ENCODE assay signal across 8 cellular contexts in the genomic region with DNA sequence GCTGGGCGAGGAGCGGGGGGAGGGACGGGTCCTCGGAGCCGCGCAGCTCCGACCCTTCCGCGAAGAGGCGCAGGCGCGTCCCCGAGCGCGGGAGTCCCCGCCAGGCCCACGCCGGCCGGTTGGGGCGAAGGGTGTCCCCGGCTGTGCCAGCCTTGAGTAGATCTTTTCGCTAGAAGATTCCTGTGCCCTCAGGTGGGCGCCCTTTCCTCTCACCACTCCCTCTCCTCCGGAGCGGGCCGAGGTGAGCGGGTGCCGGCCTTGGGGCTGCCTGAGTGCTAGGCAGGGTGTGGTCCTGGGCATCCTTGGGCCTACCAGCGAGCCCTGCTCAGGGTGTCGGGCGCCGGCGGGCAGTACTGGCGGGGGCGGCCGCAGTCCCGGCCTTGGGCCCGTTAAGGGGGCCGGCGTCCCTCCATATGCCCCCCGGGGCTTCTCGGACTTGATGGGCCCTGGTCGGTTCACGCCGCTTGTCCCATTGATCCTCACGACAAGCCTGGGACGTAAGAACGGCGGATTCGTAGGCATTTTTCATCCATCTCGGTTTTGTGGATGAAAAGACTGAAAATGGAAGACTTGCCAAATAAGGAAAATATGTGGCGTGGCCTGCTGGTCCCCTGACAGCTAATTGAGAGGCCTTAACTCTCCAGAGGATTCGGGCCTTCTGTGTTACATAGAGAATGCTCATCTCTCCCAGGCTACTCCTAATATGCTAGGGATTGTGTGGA. TPM values are rescaled to one million over a fixed set of nuclear protein-coding genes. Genes with fewer than 3 reads are reported as not detected.
DNase-seq lines count a peak whose midpoint lies in the region; ATAC-seq and TF ChIP-seq lines count a peak whose summit lies in the region.

No MANE protein-coding gene starts in this region.

- peak overlapping the region; percentile 85 for H3K4me3 Mint-ChIP-seq in chondrocyte (ENCODE audit: unreplicated experiment)

- H3K4me1 Mint-ChIP-seq in chondrocyte (ENCODE audit: low read depth), result peaks cover 40% of the 10 kb centered on the region

- peaks cover 4% of the 10 kb centered on the region for H3K9me3 Mint-ChIP-seq in chondrocyte (ENCODE audit: low read depth)

- intact Hi-C loops in left colon (cut with DNase I, micrococcal nuclease), result no loop called here

- H3K36me3 Mint-ChIP-seq in chondrocyte (ENCODE audit: low read depth), result peaks cover 5% of the 10 kb centered on the region

- no peaks in the 10 kb centered on the region for H3K27me3 Mint-ChIP-seq in chondrocyte (ENCODE audit: low read depth)

- ATAC-seq in HG02885 (IDR thresholded peaks at IDR 0.05; ENCODE audit: poor library complexity, unreplicated experiment) (peak; percentile 43), left colon (peak; percentile 65)

- TF ChIP-seq CTCF in chondrocyte (IDR thresholded peaks at IDR 0.05), result peak; percentile 31

- H3K27ac Mint-ChIP-seq in chondrocyte (ENCODE audit: unreplicated experiment), result peak overlapping the region; percentile 90

- peak; percentile 51 for DNase-seq in SIG-M5 treated with dmso at 0.1 percent for 504 hours (lab: John Stamatoyannopoulos, UW; ENCODE audit: unreplicated experiment)
- no peak for DNase-seq in SIG-M5 (lab: John Stamatoyannopoulos, UW)
- peak; percentile 45 for DNase-seq in NCI-H1694 treated with DMSO at 0.1 percent for 48 hours (lab: John Stamatoyannopoulos, UW)
- DNase-seq in activated CD4-positive, CD25-positive, alpha-beta regulatory T cell (lab: John Stamatoyannopoulos, UW), result peak; percentile 23 to 45 (median 36)
- DNase-seq in chondrocyte (ENCODE audit: low spot score), result peak; percentile 93
- peak; percentile 48 to 63 for DNase-seq in left colon
- DNase-seq in stimulated activated CD4-positive, alpha-beta T cell treated with anti-CD3 and anti-CD28 coated beads, Interleukin-1b, Interleukin-23, amount 100 ng/mL, for 48 hours, result peak; percentile 59

RNA-seq across cellular contexts. Expression of a gene that starts 0.7 kb away (rescaled TPM):
- total RNA-seq in chondrocyte (129 to 143 TPM (median 139 TPM) in 3 replicates), left colon (10 to 100 TPM; 12.8 to 20.9 TPM)
